Comparison of ENCODE assay signal across 8 cellular contexts in genomic region chr17:45314761-45315549, GRCh38. TPM values are rescaled to one million over a fixed set of nuclear protein-coding genes. Genes with fewer than 3 reads are reported as not detected.
DNase-seq lines count a peak whose midpoint lies in the region; ATAC-seq and TF ChIP-seq lines count a peak whose summit lies in the region.

No MANE protein-coding gene starts in this region.

- DNase-seq in activated T-cell treated with anti-CD3 and anti-CD28 coated beads, Interleukin-2, amount 50 U/mL, for 24 hours, result no peak
- DNase-seq in activated T-cell treated with anti-CD3 and anti-CD28 coated beads, Interleukin-2, amount 50 U/mL, for 1 hour, result no peak
- DNase-seq in SK-N-DZ (ENCODE audit: low spot score) (peak; percentile 57), fibroblast of mammary gland (ENCODE audit: low read depth) (no peak), NCI-H2081 (lab: John Stamatoyannopoulos, UW) (no peak)
- peak; percentile 41 for DNase-seq in stimulated activated naive B cell treated with anti-CD40 and anti-IgM and Interleukin-4, amounts not matched to agents 10 μg/mL and 1 μg/mL and 100 μg/mL, for 72 hours

- no peaks in the 10 kb centered on the region for H3K9me3 Mint-ChIP-seq in activated T-cell treated with anti-CD3 and anti-CD28 coated beads, Interleukin-2, amount 50 U/mL, for 24 hours
- no peaks in the 10 kb centered on the region for H3K9me3 Mint-ChIP-seq in stimulated activated naive B cell treated with anti-CD40 and anti-IgM and Interleukin-4, amounts not matched to agents 10 μg/mL and 1 μg/mL and 100 μg/mL, for 72 hours

- TF ChIP-seq CTCF in fibroblast of mammary gland (conservative IDR thresholded peaks at IDR 0.05; ENCODE audit: control insufficient read depth, insufficient read depth, low read depth, low read length), result no peak

- peak overlapping the region; percentile 95 for H3K27ac Mint-ChIP-seq in activated T-cell treated with anti-CD3 and anti-CD28 coated beads, Interleukin-2, amount 50 U/mL, for 24 hours
- H3K27ac Mint-ChIP-seq in stimulated activated naive B cell treated with anti-CD40 and anti-IgM and Interleukin-4, amounts not matched to agents 10 μg/mL and 1 μg/mL and 100 μg/mL, for 72 hours, result peak overlapping the region; percentile 97

- peak; percentile 7 to 13 for ATAC-seq in stimulated activated naive B cell treated with anti-CD40 and anti-IgM and Interleukin-4, amounts not matched to agents 10 μg/mL and 1 μg/mL and 100 μg/mL, for 72 hours (replicated peaks)
- ATAC-seq in GM18909 (IDR thresholded peaks at IDR 0.05; ENCODE audit: poor library complexity, unreplicated experiment) (no peak), GM18907 (IDR thresholded peaks at IDR 0.05; ENCODE audit: unreplicated experiment) (no peak)

- H3K4me3 Mint-ChIP-seq in activated T-cell treated with anti-CD3 and anti-CD28 coated beads, Interleukin-2, amount 50 U/mL, for 24 hours, result peak overlapping the region; percentile 93
- peak overlapping the region; percentile 88 to 94 for H3K4me3 Mint-ChIP-seq in stimulated activated naive B cell treated with anti-CD40 and anti-IgM and Interleukin-4, amounts not matched to agents 10 μg/mL and 1 μg/mL and 100 μg/mL, for 72 hours

- peaks cover 69% of the 10 kb centered on the region for H3K4me1 Mint-ChIP-seq in activated T-cell treated with anti-CD3 and anti-CD28 coated beads, Interleukin-2, amount 50 U/mL, for 24 hours (ENCODE audit: low read depth)
- H3K4me1 Mint-ChIP-seq in stimulated activated naive B cell treated with anti-CD40 and anti-IgM and Interleukin-4, amounts not matched to agents 10 μg/mL and 1 μg/mL and 100 μg/mL, for 72 hours, result peaks cover 54 to 72% of the 10 kb centered on the region in 2 donors

- H3K4me3 ChIP-seq in fibroblast of mammary gland (ENCODE audit: control insufficient read depth, low read depth, low read length), result peak overlapping the region; percentile 91

- H3K36me3 Mint-ChIP-seq in activated T-cell treated with anti-CD3 and anti-CD28 coated beads, Interleukin-2, amount 50 U/mL, for 24 hours (ENCODE audit: low read depth), result peaks cover 61% of the 10 kb centered on the region
- peaks cover 59 to 65% of the 10 kb centered on the region in 2 donors for H3K36me3 Mint-ChIP-seq in stimulated activated naive B cell treated with anti-CD40 and anti-IgM and Interleukin-4, amounts not matched to agents 10 μg/mL and 1 μg/mL and 100 μg/mL, for 72 hours

- H3K27me3 Mint-ChIP-seq in activated T-cell treated with anti-CD3 and anti-CD28 coated beads, Interleukin-2, amount 50 U/mL, for 24 hours, result no peaks in the 10 kb centered on the region
- H3K27me3 Mint-ChIP-seq in stimulated activated naive B cell treated with anti-CD40 and anti-IgM and Interleukin-4, amounts not matched to agents 10 μg/mL and 1 μg/mL and 100 μg/mL, for 72 hours, result no peaks in the 10 kb centered on the region

RNA-seq across cellular contexts. Expression of gene MAP3K14, which starts 1.9 kb away (rescaled TPM):
- 3.2 and 3.7 TPM in 2 replicates for polyA plus RNA-seq in SK-N-DZ (2014; cell fraction: cytosol; rRNA removed)
- polyA plus RNA-seq in SK-N-DZ (2014; cell fraction: nucleus; rRNA removed), result 6.2 and 10.1 TPM in 2 replicates

RNA-seq across cellular contexts. Expression of gene SPATA32, which starts 53.1 kb away (rescaled TPM):
- polyA plus RNA-seq in SK-N-DZ (2014; cell fraction: cytosol; rRNA removed), result not detected in 2 replicates
- polyA plus RNA-seq in SK-N-DZ (2014; cell fraction: nucleus; rRNA removed), result not detected in 2 replicates

Comparison
In these comparisons a context has a peak if more than half of its experiments do, and no peak if none do; other contexts are left out.
1. DNase-seq: peak in SK-N-DZ (single experiment) and stimulated activated naive B cell treated with anti-CD40 and anti-IgM and Interleukin-4, amounts not matched to agents 10 μg/mL and 1 μg/mL and 100 μg/mL, for 72 hours (single experiment); none in activated T-cell treated with anti-CD3 and anti-CD28 coated beads, Interleukin-2, amount 50 U/mL, for 24 hours (single experiment), activated T-cell treated with anti-CD3 and anti-CD28 coated beads, Interleukin-2, amount 50 U/mL, for 1 hour (single experiment), fibroblast of mammary gland (single experiment) and NCI-H2081 (0 of 2).
2. ATAC-seq: peak in stimulated activated naive B cell treated with anti-CD40 and anti-IgM and Interleukin-4, amounts not matched to agents 10 μg/mL and 1 μg/mL and 100 μg/mL, for 72 hours (2 of 2); none in GM18909 (single experiment) and GM18907 (single experiment).